ENCODE assay signal across 8 cellular contexts in the genomic region with DNA sequence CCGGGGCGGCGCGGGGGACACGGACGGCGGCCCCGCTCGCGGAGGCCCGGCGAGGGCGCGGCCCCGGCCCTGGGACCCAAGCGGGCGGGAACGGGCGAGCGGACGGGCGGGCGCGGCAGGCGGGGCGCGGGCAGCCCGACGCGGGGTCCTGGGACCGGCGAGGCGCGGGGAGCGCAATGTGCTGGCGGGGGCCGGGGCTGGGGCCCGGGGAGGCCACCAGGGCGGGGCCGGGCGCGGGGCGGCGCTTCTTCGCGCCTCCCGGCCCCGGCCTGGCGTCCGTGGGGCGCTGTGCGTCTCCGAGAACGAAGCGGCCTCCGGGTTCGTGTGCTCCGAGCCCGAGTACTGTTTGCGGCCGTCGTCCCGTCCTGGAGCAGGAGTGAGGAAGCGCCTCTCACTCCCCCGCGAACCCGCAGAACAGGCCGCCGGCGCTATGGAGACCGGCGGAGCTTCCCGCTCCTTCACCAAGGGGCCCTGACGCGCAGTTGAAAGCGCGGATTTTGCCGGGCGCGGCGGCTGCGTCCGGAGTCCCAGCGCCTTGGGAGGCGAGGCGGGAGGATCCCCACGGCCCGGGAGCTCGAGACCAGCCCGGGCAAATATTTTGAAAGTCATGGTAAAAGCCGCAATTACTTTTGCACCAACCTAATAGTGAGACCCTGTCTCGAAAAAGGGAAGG. TPM values are rescaled to one million over a fixed set of nuclear protein-coding genes. Genes with fewer than 3 reads are reported as not detected.
A peak's percentile ranks its signal among the peaks of the same experiment; 100 is the strongest.
DNase-seq lines count a peak whose midpoint lies in the region; ATAC-seq lines count a peak whose summit lies in the region.

No MANE protein-coding gene starts in this region.

- peak overlapping the region; percentile 89 for H3K27ac Mint-ChIP-seq in activated CD8-positive, alpha-beta T cell treated with anti-CD3 and anti-CD28 coated beads, Interleukin-2, amount 10 ng/mL, durations not matched to agents 7 days and 5 days

- peaks cover 31% of the 10 kb centered on the region for H3K36me3 Mint-ChIP-seq in activated CD8-positive, alpha-beta T cell treated with anti-CD3 and anti-CD28 coated beads, Interleukin-2, amount 10 ng/mL, durations not matched to agents 7 days and 5 days (ENCODE audit: low read depth)

- POLR2A ChIA-PET in activated CD8-positive, alpha-beta T cell treated with anti-CD3 and anti-CD28 coated beads, Interleukin-2, amount 10 ng/mL, durations not matched to agents 7 days and 5 days (lab: Charles Lee): interaction anchor here (0.7 to 1.3 kb wide), 3 partner anchors 67 to 147 kb away, joined by 3 to 5 read pairs (median 3); no protein-coding TSS in a partner anchor

- H3K9me3 Mint-ChIP-seq in activated CD8-positive, alpha-beta T cell treated with anti-CD3 and anti-CD28 coated beads, Interleukin-2, amount 10 ng/mL, durations not matched to agents 7 days and 5 days (ENCODE audit: insufficient read depth): no peaks in the 10 kb centered on the region

- peak overlapping the region; percentile 76 for H3K4me3 Mint-ChIP-seq in activated CD8-positive, alpha-beta T cell treated with anti-CD3 and anti-CD28 coated beads, Interleukin-2, amount 10 ng/mL, durations not matched to agents 7 days and 5 days

- DNase-seq in C1 segment of cervical spinal cord (lab: John Stamatoyannopoulos, UW) (peak in 13 of 14 donors; percentile 33 to 86 (median 68)), GM19238 (ENCODE audit: insufficient read length, low spot score) (peak; percentile 97), NCI-H82 (lab: John Stamatoyannopoulos, UW) (peak; percentile 92), medulla oblongata (ENCODE audit: extremely low spot score) (peak; percentile 88)
- DNase-seq in activated CD8-positive, alpha-beta T cell treated with anti-CD3 and anti-CD28 coated beads, Interleukin-2, amount 10 ng/mL, durations not matched to agents 7 days and 5 days: peak; percentile 86
- peak; percentile 79 for DNase-seq in effector CD4-positive, alpha-beta T cell
- DNase-seq in stimulated activated CD4-positive, alpha-beta T cell treated with anti-CD3 and anti-CD28 coated beads, TNF-alpha, amount 100 ng/mL, for 4 hours (ENCODE audit: low read depth in 3 of 3): peak; percentile 74 to 78 (median 75)

- ATAC-seq in HG03439 (IDR thresholded peaks at IDR 0.05; ENCODE audit: unreplicated experiment): peak; percentile 71
- ATAC-seq in activated CD8-positive, alpha-beta T cell treated with anti-CD3 and anti-CD28 coated beads, Interleukin-2, amount 10 ng/mL, durations not matched to agents 7 days and 5 days: peak; percentile 88

- CTCF ChIA-PET in activated CD8-positive, alpha-beta T cell treated with anti-CD3 and anti-CD28 coated beads, Interleukin-2, amount 10 ng/mL, durations not matched to agents 7 days and 5 days (lab: Charles Lee): no interaction called here

- H3K27me3 Mint-ChIP-seq in activated CD8-positive, alpha-beta T cell treated with anti-CD3 and anti-CD28 coated beads, Interleukin-2, amount 10 ng/mL, durations not matched to agents 7 days and 5 days (ENCODE audit: low read depth): no peaks in the 10 kb centered on the region

- H3K4me1 Mint-ChIP-seq in activated CD8-positive, alpha-beta T cell treated with anti-CD3 and anti-CD28 coated beads, Interleukin-2, amount 10 ng/mL, durations not matched to agents 7 days and 5 days (ENCODE audit: low read depth): peaks cover 34% of the 10 kb centered on the region

RNA-seq across cellular contexts. Expression of a gene that starts 0.4 kb away (rescaled TPM):
- total RNA-seq in activated CD8-positive, alpha-beta T cell treated with anti-CD3 and anti-CD28 coated beads, Interleukin-2, amount 10 ng/mL, durations not matched to agents 7 days and 5 days: 100 to 1,000 TPM in 1 of 2 experiments, 10 to 100 TPM in 1; 95.7 to 101 TPM

RNA-seq across cellular contexts. Expression of a gene that starts 51.4 kb away (rescaled TPM):
- 10 to 100 TPM; 59.3 to 59.8 TPM for total RNA-seq in activated CD8-positive, alpha-beta T cell treated with anti-CD3 and anti-CD28 coated beads, Interleukin-2, amount 10 ng/mL, durations not matched to agents 7 days and 5 days

Comparison
In these comparisons a context has a peak if more than half of its experiments do, and no peak if none do; other contexts are left out.
1. Peak in every context shown above with its lines: DNase-seq and ATAC-seq.